8 cellular contexts compared by ENCODE assay signal in the genomic region with DNA sequence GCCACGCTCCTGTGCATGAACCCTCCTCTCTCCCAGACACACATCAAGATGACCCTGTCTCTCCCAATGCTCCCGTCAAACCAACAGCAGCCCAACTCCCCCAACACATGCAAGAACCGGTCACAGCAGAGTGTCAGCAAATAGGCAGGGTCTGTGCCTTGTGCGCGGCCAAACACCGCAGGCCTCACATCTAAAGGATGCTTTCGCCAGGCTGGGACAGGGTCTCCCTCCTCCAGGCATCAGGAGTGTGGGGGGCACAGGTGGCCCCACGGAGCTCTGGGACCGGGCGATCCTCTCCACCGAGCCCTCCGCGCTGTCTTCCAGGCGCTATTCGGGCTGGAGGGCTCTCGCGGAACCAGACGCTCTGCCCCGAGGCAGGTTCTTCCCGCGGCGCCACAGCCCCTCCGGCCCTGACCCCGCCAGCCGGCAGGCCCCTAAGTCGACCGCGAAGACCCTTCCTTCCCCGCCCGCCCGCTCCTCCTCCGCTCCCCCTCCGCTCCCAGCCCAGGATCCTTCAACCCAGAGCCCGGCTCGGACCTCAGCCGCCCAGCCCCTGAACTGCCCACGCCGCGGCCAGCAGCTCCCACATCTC. TPM values are rescaled to one million over a fixed set of nuclear protein-coding genes. Genes with fewer than 3 reads are reported as not detected.
A peak's percentile ranks its signal among the peaks of the same experiment; 100 is the strongest.
DNase-seq lines count a peak whose midpoint lies in the region; ATAC-seq, FAIRE-seq and TF ChIP-seq lines count a peak whose summit lies in the region.

No MANE protein-coding gene starts in this region.

- H3K4me3 ChIP-seq in right atrium auricular region, result peak overlapping the region; percentile 56 to 68

- no peaks in the 10 kb centered on the region for H3K36me3 ChIP-seq in right atrium auricular region

- WGBS in adipose tissue, 3 donors, result 2 to 9% (median 8%) methylated on average over 33 to 39 of the region's 39 CpGs

- TF ChIP-seq POLR2A in H54 (IDR thresholded peaks at IDR 0.05; ENCODE audit: low read depth, low read length), result peak; percentile 73; the same call in 1 of the 2 replicates

- H3K9me3 Mint-ChIP-seq in progenitor cell of endocrine pancreas (ENCODE audit: low read depth), result no peaks in the 10 kb centered on the region

- peak overlapping the region; percentile 76 for H3K27ac Mint-ChIP-seq in progenitor cell of endocrine pancreas

- H3K9me3 ChIP-seq in right atrium auricular region, result no peaks in the 10 kb centered on the region

- H3K36me3 Mint-ChIP-seq in progenitor cell of endocrine pancreas (ENCODE audit: insufficient read depth), result no peaks in the 10 kb centered on the region

- H3K4me1 Mint-ChIP-seq in progenitor cell of endocrine pancreas (ENCODE audit: low read depth), result peaks cover 11% of the 10 kb centered on the region

- H3K4me3 Mint-ChIP-seq in progenitor cell of endocrine pancreas (ENCODE audit: low read depth), result peak overlapping the region; percentile 93

- peaks cover 30% of the 10 kb centered on the region for H3K27me3 Mint-ChIP-seq in progenitor cell of endocrine pancreas

- ATAC-seq in GM19328 (IDR thresholded peaks at IDR 0.05; ENCODE audit: unreplicated experiment), result no peak

- no peaks in the 10 kb centered on the region for H3K27me3 ChIP-seq in right atrium auricular region

- DNase-seq in DMS53 treated with DMSO at 0.1 percent for 48 hours (lab: John Stamatoyannopoulos, UW; ENCODE audit: unreplicated experiment) (peak; percentile 29), H54 (ENCODE audit: insufficient read length, low spot score) (no peak), NCI-H345 (lab: John Stamatoyannopoulos, UW) (peak; percentile 34), right atrium auricular region (ENCODE audit: low spot score) (peak; percentile 59), progenitor cell of endocrine pancreas (ENCODE audit: low spot score, unreplicated experiment) (peak; percentile 18)
- DNase-seq in effector CD8-positive, alpha-beta T cell (lab: John Stamatoyannopoulos, UW), result no peak

- peaks cover 0 to 19% of the 10 kb centered on the region in 2 donors for H3K4me1 ChIP-seq in right atrium auricular region

- no peak for TF ChIP-seq CTCF in right atrium auricular region (IDR thresholded peaks at IDR 0.05)
- TF ChIP-seq CTCF in progenitor cell of endocrine pancreas (IDR thresholded peaks at IDR 0.05; ENCODE audit: unreplicated experiment), result no peak

- H3K27ac ChIP-seq in adipose tissue (ENCODE audit: low read depth, low read length), result peak overlapping the region; percentile 60
- peak overlapping the region; percentile 80 to 91 for H3K27ac ChIP-seq in right atrium auricular region

- no peak for FAIRE-seq in H54 (lab: Jason Lieb, UNC)

RNA-seq across cellular contexts. Expression of a gene that starts 0.4 kb away (rescaled TPM):
- 10 to 100 TPM; 20.0 to 46.7 (median 30.0) TPM for polyA plus RNA-seq in adipose tissue
- 10 to 100 TPM; 18.1 to 27.6 TPM for total RNA-seq in right atrium auricular region
- total RNA-seq in progenitor cell of endocrine pancreas, result 32.4 and 34.8 TPM in 2 replicates

RNA-seq across cellular contexts. Expression of a gene that starts 33.7 kb away (rescaled TPM):
- polyA plus RNA-seq in adipose tissue, result under 1 TPM; 0.06 to 0.22 (median 0.16) TPM
- under 1 TPM in 1 of 2 donors, not detected in 1; 0.96 TPM for total RNA-seq in right atrium auricular region
- 0.50 and 0.64 TPM in 2 replicates for total RNA-seq in progenitor cell of endocrine pancreas

Comparison
In these comparisons a context has a peak if more than half of its experiments do, and no peak if none do; other contexts are left out.
1. DNase-seq: peak in DMS53 treated with DMSO at 0.1 percent for 48 hours (single experiment), NCI-H345 (single experiment), right atrium auricular region (single experiment) and progenitor cell of endocrine pancreas (single experiment); none in H54 (single experiment) and effector CD8-positive, alpha-beta T cell (single experiment).